8 cellular contexts compared by ENCODE assay signal in genomic region chr7:7181519-7182155, GRCh38. TPM values are rescaled to one million over a fixed set of nuclear protein-coding genes. Genes with fewer than 3 reads are reported as not detected.
A peak's percentile ranks its signal among the peaks of the same experiment; 100 is the strongest.
DNase-seq lines count a peak whose midpoint lies in the region; ATAC-seq, FAIRE-seq and TF ChIP-seq lines count a peak whose summit lies in the region.

No MANE protein-coding gene starts in this region.

- peak overlapping the region; percentile 44 for H3K9ac ChIP-seq in neural progenitor cell

- no peak for FAIRE-seq in GM19239 (lab: Jason Lieb, UNC)

- H3K9me3 ChIP-seq in neural progenitor cell (ENCODE audit: low read depth) (no peaks in the 10 kb centered on the region), vagina (no peaks in the 10 kb centered on the region)

- peak; percentile 47 for ATAC-seq in HG03354 (IDR thresholded peaks at IDR 0.05; ENCODE audit: poor library complexity, severe bottlenecking, unreplicated experiment)
- peak; percentile 18 to 45 for ATAC-seq in activated T-cell treated with anti-CD3 and anti-CD28 coated beads, Interleukin-2, amount 50 U/mL, for 72 hours (replicated peaks in 1 of 2)

- H3K4me3 ChIP-seq in fibroblast of the aortic adventitia (ENCODE audit: low read depth, low read length) (peak overlapping the region; percentile 82), neural progenitor cell (peak overlapping the region; percentile 91), vagina (peak overlapping the region; percentile 93 to 94)

- H3F3A ChIP-seq in neural progenitor cell (ENCODE audit: low read depth): peaks cover 27% of the 10 kb centered on the region

- no peaks in the 10 kb centered on the region for H4K20me1 ChIP-seq in neural progenitor cell (ENCODE audit: low read depth)

- DNase-seq in CD14-positive monocyte (ENCODE audit: low spot score) (no peak), GM19239 (ENCODE audit: insufficient read length, low spot score) (peak; percentile 46), NOMO-1 treated with DMSO at 0.1 percent for 48 hours (lab: John Stamatoyannopoulos, UW; ENCODE audit: unreplicated experiment) (peak; percentile 80), fibroblast of the aortic adventitia (ENCODE audit: low read depth) (peak; percentile 54), neural progenitor cell (ENCODE audit: low spot score) (peak; percentile 49), vagina (ENCODE audit: extremely low spot score in 2 of 2) (no peak)
- DNase-seq in activated T-cell treated with anti-CD3 and anti-CD28 coated beads, Interleukin-2, amount 50 U/mL, for 72 hours: peak; percentile 37 to 47

- H3K4me1 Mint-ChIP-seq in CD14-positive monocyte: peaks cover 44% of the 10 kb centered on the region
- peaks cover 34% of the 10 kb centered on the region for H3K4me1 Mint-ChIP-seq in activated T-cell treated with anti-CD3 and anti-CD28 coated beads, Interleukin-2, amount 50 U/mL, for 72 hours (ENCODE audit: low read depth)
- peaks cover 21% of the 10 kb centered on the region for H3K4me1 Mint-ChIP-seq in neural progenitor cell

- H3K36me3 ChIP-seq in neural progenitor cell (no peaks in the 10 kb centered on the region), vagina (no peaks in the 10 kb centered on the region)

- TF ChIP-seq POLR2A in vagina (IDR thresholded peaks at IDR 0.05): no peak

- H3K27me3 ChIP-seq in neural progenitor cell: no peaks in the 10 kb centered on the region
- H3K27me3 ChIP-seq in vagina: no peaks in the 10 kb centered on the region

- H3K27ac ChIP-seq in neural progenitor cell (peak overlapping the region; percentile 71), vagina (peak overlapping the region; percentile 97)

- peak overlapping the region; percentile 86 to 94 for H3K4me3 Mint-ChIP-seq in CD14-positive monocyte
- peak overlapping the region; percentile 90 to 97 for H3K4me3 Mint-ChIP-seq in activated T-cell treated with anti-CD3 and anti-CD28 coated beads, Interleukin-2, amount 50 U/mL, for 72 hours
- peak overlapping the region; percentile 90 for H3K4me3 Mint-ChIP-seq in neural progenitor cell

- H3K36me3 Mint-ChIP-seq in CD14-positive monocyte: no peaks in the 10 kb centered on the region
- H3K36me3 Mint-ChIP-seq in activated T-cell treated with anti-CD3 and anti-CD28 coated beads, Interleukin-2, amount 50 U/mL, for 72 hours (ENCODE audit: insufficient read depth in 2 of 2): peaks cover 0 to 1% of the 10 kb centered on the region in 2 donors
- H3K36me3 Mint-ChIP-seq in neural progenitor cell: peaks cover 2% of the 10 kb centered on the region

- H2AFZ ChIP-seq in neural progenitor cell (replicated peaks): peak overlapping the region; percentile 83

- peak overlapping the region; percentile 96 to 99 (median 98) for H3K27ac Mint-ChIP-seq in CD14-positive monocyte
- peak overlapping the region; percentile 99 for H3K27ac Mint-ChIP-seq in activated T-cell treated with anti-CD3 and anti-CD28 coated beads, Interleukin-2, amount 50 U/mL, for 72 hours
- peak overlapping the region; percentile 92 for H3K27ac Mint-ChIP-seq in neural progenitor cell

- H3K4me2 ChIP-seq in neural progenitor cell: peak overlapping the region; percentile 97

- H3K79me2 ChIP-seq in neural progenitor cell (ENCODE audit: low read depth): peaks cover 37% of the 10 kb centered on the region

- TF ChIP-seq CTCF in CD14-positive monocyte (IDR thresholded peaks at IDR 0.05): no peak
- no peak for TF ChIP-seq CTCF in fibroblast of the aortic adventitia (IDR thresholded peaks at IDR 0.05; ENCODE audit: insufficient read depth, low read length)
- TF ChIP-seq CTCF in neural progenitor cell (IDR thresholded peaks at IDR 0.05): no peak
- TF ChIP-seq CTCF in vagina (IDR thresholded peaks at IDR 0.05): no peak

- H3K9me3 Mint-ChIP-seq in CD14-positive monocyte (no peaks in the 10 kb centered on the region), neural progenitor cell (no peaks in the 10 kb centered on the region)
- no peaks in the 10 kb centered on the region for H3K9me3 Mint-ChIP-seq in activated T-cell treated with anti-CD3 and anti-CD28 coated beads, Interleukin-2, amount 50 U/mL, for 72 hours

- H3K4me1 ChIP-seq in neural progenitor cell: peaks cover 38% of the 10 kb centered on the region
- H3K4me1 ChIP-seq in vagina: peaks cover 27% of the 10 kb centered on the region

- no peaks in the 10 kb centered on the region for H3K27me3 Mint-ChIP-seq in CD14-positive monocyte (ENCODE audit: low read depth in 3 of 3)
- no peaks in the 10 kb centered on the region for H3K27me3 Mint-ChIP-seq in activated T-cell treated with anti-CD3 and anti-CD28 coated beads, Interleukin-2, amount 50 U/mL, for 72 hours (ENCODE audit: low read depth)
- no peaks in the 10 kb centered on the region for H3K27me3 Mint-ChIP-seq in neural progenitor cell (ENCODE audit: insufficient read depth, low read depth)

- intact Hi-C loops in CD14-positive monocyte (cut with micrococcal nuclease) (loop anchor here (2.0 to 10.0 kb wide), 5 partner anchors 59 to 383 kb away; partner anchors contain the start of gene MIOS (in 1 of the 2)), vagina (cut with DNase I) (no loop called here)

RNA-seq across cellular contexts. Expression of gene C1GALT1, which starts 0.7 kb away (rescaled TPM):
- 10 to 100 TPM; 45.1 to 47.7 TPM for polyA plus RNA-seq in CD14-positive monocyte
- 10 to 100 TPM; 31.0 to 31.8 TPM for total RNA-seq in activated T-cell treated with anti-CD3 and anti-CD28 coated beads, Interleukin-2, amount 50 U/mL, for 72 hours
- total RNA-seq in fibroblast of the aortic adventitia (ENCODE audit: low replicate concordance): 14.0 and 90.0 TPM in 2 replicates
- 37.0 and 59.2 TPM in 2 replicates for total RNA-seq in neural progenitor cell (ENCODE audit: low replicate concordance)
- total RNA-seq in vagina: 29.0 TPM

Comparison
In these comparisons a context has a peak if more than half of its experiments do, and no peak if none do; other contexts are left out.
1. DNase-seq: peak in GM19239 (single experiment), NOMO-1 treated with DMSO at 0.1 percent for 48 hours (single experiment), activated T-cell treated with anti-CD3 and anti-CD28 coated beads, Interleukin-2, amount 50 U/mL, for 72 hours (2 of 2), fibroblast of the aortic adventitia (single experiment) and neural progenitor cell (single experiment); none in CD14-positive monocyte (single experiment) and vagina (0 of 2).
2. Peak in every context shown above with its lines, with median percentiles within 50 percentile points of each other: H3K27ac Mint-ChIP-seq, H3K4me3 Mint-ChIP-seq and H3K4me3 ChIP-seq.